ENCODE assay signal across 23 cellular contexts in the genomic region with DNA sequence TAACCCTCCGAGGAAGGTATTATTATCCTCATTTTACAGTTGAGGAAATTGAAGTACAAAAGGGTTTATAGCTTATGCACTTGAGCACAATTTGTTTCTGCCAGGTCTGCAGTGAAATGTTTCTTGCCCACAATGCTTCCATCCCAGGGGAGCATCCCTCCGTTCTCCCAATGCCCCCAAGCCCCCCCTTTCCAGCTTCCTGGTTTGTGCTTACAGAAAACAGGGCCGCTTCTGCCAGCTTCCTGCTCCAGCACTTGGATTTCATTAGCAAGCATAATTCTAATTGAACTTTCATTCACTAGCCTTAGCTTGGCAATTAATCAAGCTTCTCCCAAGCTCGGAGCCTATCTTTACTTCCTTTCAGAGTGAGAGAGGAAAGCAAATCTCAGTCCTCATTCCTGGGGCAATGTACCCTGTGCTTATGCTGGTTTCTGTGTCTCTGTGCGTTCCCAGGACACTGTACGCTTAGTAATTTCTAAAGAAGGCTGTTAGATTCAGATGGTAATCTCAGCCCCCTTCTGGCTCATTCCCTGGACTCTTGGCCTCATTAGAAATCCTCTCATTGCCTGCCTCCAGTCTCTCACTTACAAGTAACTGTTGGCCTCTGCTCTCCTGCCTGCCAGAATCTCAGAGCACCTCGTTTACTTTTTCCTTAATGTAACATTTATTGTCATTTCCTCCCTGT.
"Had no signal": no experiment of that assay in that cellular context is flagged by ENCODE, and none has a peak within 500 bp of the region (broad histone marks: within the 10 kb centered on the region; RNA-seq: fewer than 3 reads in every experiment).

No MANE protein-coding gene starts in this region.

- H3K36me3 ChIP-seq: MG63 had no signal

- H3K27me3 ChIP-seq: MG63 had no signal

- H3K4me3 ChIP-seq: MG63 had no signal

- H3K27ac Mint-ChIP-seq: activated CD8-positive, alpha-beta T cell treated with anti-CD3 and anti-CD28 coated beads, Interleukin-2, amount 10 ng/mL, durations not matched to agents 7 days and 5 days; activated naive CD4-positive, alpha-beta T cell treated with anti-CD3 and anti-CD28 coated beads, Interleukin-2, amount 50 U/mL, for 24 hours; activated T-helper 1 cell treated with anti-CD3 and anti-CD28 coated beads, Interleukin-12 subunit alpha, Interleukin-12 subunit beta, Interleukin-2, Interleukin-4 antibody, amounts not matched to agents 30 ng/mL and 10 ng/mL and 1 ng/mL, durations not matched to agents 14 hours and 24 hours and 36 hours; T-helper 1 cell treated with Interleukin-12 subunit alpha and Interleukin-12 subunit beta and Interleukin-4 antibody, amounts not matched to agents 30 μg/mL and 1 μg/mL, for 36 hours had no signal

- H3K9me3 Mint-ChIP-seq: activated naive CD4-positive, alpha-beta T cell treated with anti-CD3 and anti-CD28 coated beads, Interleukin-2, amount 50 U/mL, for 24 hours; activated T-helper 1 cell treated with anti-CD3 and anti-CD28 coated beads, Interleukin-12 subunit alpha, Interleukin-12 subunit beta, Interleukin-2, Interleukin-4 antibody, amounts not matched to agents 30 ng/mL and 10 ng/mL and 1 ng/mL, durations not matched to agents 14 hours and 24 hours and 36 hours; T-helper 1 cell treated with Interleukin-12 subunit alpha and Interleukin-12 subunit beta and Interleukin-4 antibody, amounts not matched to agents 30 μg/mL and 1 μg/mL, for 36 hours had no signal

- H3K4me1 Mint-ChIP-seq: activated naive CD4-positive, alpha-beta T cell treated with anti-CD3 and anti-CD28 coated beads, Interleukin-2, amount 50 U/mL, for 24 hours had no signal

- H3K9me3 ChIP-seq: MG63 had no signal

- DNase-seq: activated CD4-positive, alpha-beta T cell treated with anti-CD3 and anti-CD28 coated beads for 48 hours; activated CD4-positive, alpha-beta T cell treated with anti-CD3 and anti-CD28 coated beads, Interleukin-2, amount 50 U/mL, for 4 hours; activated CD4-positive, CD25-positive, alpha-beta regulatory T cell treated with anti-CD3 and anti-CD28 coated beads, Interleukin-2, amount 50 U/mL, for 72 hours; activated CD8-positive, alpha-beta memory T cell treated with anti-CD3 and anti-CD28 coated beads, Interleukin-2, amount 50 U/mL, for 48 hours; activated CD8-positive, alpha-beta T cell treated with anti-CD3 and anti-CD28 coated beads, Interleukin-2, amount 10 ng/mL, durations not matched to agents 7 days and 5 days; activated effector memory CD4-positive, alpha-beta T cell treated with Interleukin-2 at 50 U/mL for 16 hours; activated naive CD4-positive, alpha-beta T cell; activated T-cell treated with anti-CD3 and anti-CD28 coated beads, Interleukin-2, amount 50 U/mL, for 1 hour; aorta; central memory CD4-positive, alpha-beta T cell; MG63; MV-4-11; NCI-H146; NCI-H187 treated with DMSO at 0.1 percent for 48 hours; NCI-H2171 treated with DMSO at 0.1 percent for 48 hours; NCI-H510A treated with DMSO at 0.1 percent for 48 hours; NCI-H69; NK-92 treated with Interleukin-12 subunit alpha and Interleukin-12 subunit beta, amount 100 ng/mL, for 24 hours; OCI-M1; RPMI8226 had no signal

- H3K4me3 Mint-ChIP-seq: activated CD8-positive, alpha-beta T cell treated with anti-CD3 and anti-CD28 coated beads, Interleukin-2, amount 10 ng/mL, durations not matched to agents 7 days and 5 days; activated naive CD4-positive, alpha-beta T cell treated with anti-CD3 and anti-CD28 coated beads, Interleukin-2, amount 50 U/mL, for 24 hours; activated T-helper 1 cell treated with anti-CD3 and anti-CD28 coated beads, Interleukin-12 subunit alpha, Interleukin-12 subunit beta, Interleukin-2, Interleukin-4 antibody, amounts not matched to agents 30 ng/mL and 10 ng/mL and 1 ng/mL, durations not matched to agents 14 hours and 24 hours and 36 hours; T-helper 1 cell treated with Interleukin-12 subunit alpha and Interleukin-12 subunit beta and Interleukin-4 antibody, amounts not matched to agents 30 μg/mL and 1 μg/mL, for 36 hours had no signal
